ENCODE assay signal across 28 cellular contexts in the genomic region with DNA sequence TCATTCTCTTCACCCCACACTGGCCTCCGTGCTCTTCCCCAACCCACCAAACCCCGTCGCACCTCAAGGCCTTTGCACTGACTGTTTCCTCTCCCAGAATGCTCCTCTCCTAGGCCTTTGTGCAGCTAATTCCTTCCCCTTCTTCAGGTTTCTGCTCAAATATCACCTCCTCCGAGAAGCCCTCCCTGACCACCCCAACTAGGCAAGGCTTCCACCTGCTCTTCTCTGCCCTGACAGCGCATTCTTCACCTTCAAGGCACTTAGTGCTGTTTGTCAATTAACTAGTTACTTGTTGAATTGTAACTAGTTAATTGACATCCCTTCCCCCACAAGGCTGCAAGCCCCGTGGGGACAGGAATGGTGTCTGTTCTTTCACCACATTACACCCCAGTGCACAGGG. TPM values are rescaled to one million over a fixed set of nuclear protein-coding genes. Genes with fewer than 3 reads are reported as not detected.
"Had no signal": no experiment of that assay in that cellular context is flagged by ENCODE, and none has a peak within 500 bp of the region (broad histone marks: within the 10 kb centered on the region; RNA-seq: fewer than 3 reads in every experiment).

No MANE protein-coding gene starts in this region.

- H3K4me3 ChIP-seq: dorsolateral prefrontal cortex, heart right ventricle, psoas muscle, skin epidermis, stomach, thoracic aorta, transverse colon had no signal

- DNase-seq: cortex of kidney; dorsolateral prefrontal cortex; effector CD8-positive, alpha-beta T cell; heart right ventricle; hypothalamus; kidney glomerular epithelial cell; mesendoderm; naive B cell; psoas muscle; retina; stimulated activated CD4-positive, alpha-beta T cell treated with anti-CD3 and anti-CD28 coated beads, Interleukin-2, amount 100 ng/mL, for 24 hours; stimulated activated CD4-positive, alpha-beta T cell treated with anti-CD3 and anti-CD28 coated beads, Interleukin-4, amount 100 ng/mL, for 4 hours; stimulated activated naive CD4-positive, alpha-beta T cell; stomach; substantia nigra; transverse colon had no signal

- H3K4me1 Mint-ChIP-seq: nephron had no signal

- H3K27me3 ChIP-seq: dorsolateral prefrontal cortex had no signal

- H3K27ac ChIP-seq: dorsolateral prefrontal cortex, heart right ventricle, neutrophil, psoas muscle, skin epidermis, stomach, thoracic aorta, transverse colon had no signal

- ATAC-seq: heart right ventricle, psoas muscle, sciatic nerve had no signal

- H3K36me3 ChIP-seq: heart right ventricle, neutrophil, stomach, thoracic aorta, transverse colon had no signal

- H3K4me1 ChIP-seq: heart right ventricle, psoas muscle, transverse colon had no signal

- H3K9me3 ChIP-seq: heart right ventricle, neutrophil, psoas muscle, stomach, thoracic aorta, transverse colon had no signal

- H3K4me3 Mint-ChIP-seq: naive B cell, nephron had no signal

- H3K27ac Mint-ChIP-seq: nephron had no signal

- H3K9me3 Mint-ChIP-seq: naive B cell, nephron had no signal

- H3K36me3 Mint-ChIP-seq: naive B cell had no signal

RNA-seq across cellular contexts. Expression of gene NCCRP1, which starts 7.8 kb away (rescaled TPM):
- total RNA-seq: frontal cortex, glomerular endothelial cell, heart right ventricle, liver, lung microvascular endothelial cell, osteoblast, sciatic nerve, stomach had no signal
- polyA plus RNA-seq: liver had no signal

RNA-seq across cellular contexts. Expression of gene SYCN, which starts 15.1 kb away (rescaled TPM):
- total RNA-seq: frontal cortex, glomerular endothelial cell, liver, lung microvascular endothelial cell, osteoblast, sciatic nerve, stomach, thoracic aorta, transverse colon, urinary bladder had no signal
- polyA plus RNA-seq: heart right ventricle, liver, psoas muscle, urinary bladder had no signal

RNA-seq across cellular contexts. Expression of gene IFNL3, which starts 55.8 kb away (rescaled TPM):
- total RNA-seq: frontal cortex, glomerular endothelial cell, heart right ventricle, liver, lung microvascular endothelial cell, osteoblast, psoas muscle, sciatic nerve, stomach, thoracic aorta, transverse colon, urinary bladder had no signal
- polyA plus RNA-seq: esophagus, heart right ventricle, liver, psoas muscle, stomach, urinary bladder had no signal

RNA-seq across cellular contexts. Expression of gene IFNL4, which starts 59.7 kb away (rescaled TPM):
- total RNA-seq: glomerular endothelial cell, heart right ventricle, liver, lung microvascular endothelial cell, osteoblast, psoas muscle, sciatic nerve, stomach, thoracic aorta, transverse colon, urinary bladder had no signal
- polyA plus RNA-seq: esophagus, heart right ventricle, liver, psoas muscle, stomach, urinary bladder had no signal
